Comparison of ENCODE assay signal across 19 cellular contexts in genomic region chr17:35769895-35770486, GRCh38. TPM values are rescaled to one million over a fixed set of nuclear protein-coding genes. Genes with fewer than 3 reads are reported as not detected.
A peak's percentile ranks its signal among the peaks of the same experiment; 100 is the strongest.
DNase-seq lines count a peak whose midpoint lies in the region; TF ChIP-seq lines count a peak whose summit lies in the region.
"Had no signal": no experiment of that assay in that cellular context is flagged by ENCODE, and none has a peak within 500 bp of the region (broad histone marks: within the 10 kb centered on the region; RNA-seq: fewer than 3 reads in every experiment).

No MANE protein-coding gene starts in this region.

- no peaks in the 10 kb centered on the region for H3K9me3 Mint-ChIP-seq in chondrocyte (ENCODE audit: low read depth)
- H3K9me3 Mint-ChIP-seq: activated T-helper 2 cell treated with anti-CD3 and anti-CD28 coated beads, Interferon-gamma antibody, Interleukin-2, Interleukin-4, amounts not matched to agents 10 μg/mL and 5 μg/mL and 100 μg/mL, durations not matched to agents 14 hours and 24 hours and 36 hours; CD4-positive, alpha-beta memory T cell; dendritic cell treated with granulocyte-macrophage colony-stimulating factor and Interleukin-4, amounts not matched to agents 40 ng/mL and 50 ng/mL, for 4 days had no signal

- no peaks in the 10 kb centered on the region for H3K9me3 ChIP-seq in smooth muscle cell (replicated peaks; ENCODE audit: low read depth)
- H3K9me3 ChIP-seq: left ventricle myocardium inferior, thyroid gland had no signal

- H3K4me2 ChIP-seq in smooth muscle cell, result no peak overlapping the region

- no peaks in the 10 kb centered on the region for H4K20me1 ChIP-seq in smooth muscle cell (ENCODE audit: low read depth)

- H3K79me2 ChIP-seq in smooth muscle cell (ENCODE audit: low read depth), result no peaks in the 10 kb centered on the region

- no peaks in the 10 kb centered on the region for H3K27me3 ChIP-seq in smooth muscle cell (ENCODE audit: low read depth)
- H3K27me3 ChIP-seq: thyroid gland had no signal

- H3K4me1 Mint-ChIP-seq in chondrocyte (ENCODE audit: low read depth), result peaks cover 27% of the 10 kb centered on the region

- no peak overlapping the region for H3K27ac Mint-ChIP-seq in chondrocyte (ENCODE audit: unreplicated experiment)
- H3K27ac Mint-ChIP-seq: activated T-helper 2 cell treated with anti-CD3 and anti-CD28 coated beads, Interferon-gamma antibody, Interleukin-2, Interleukin-4, amounts not matched to agents 10 μg/mL and 5 μg/mL and 100 μg/mL, durations not matched to agents 14 hours and 24 hours and 36 hours; CD4-positive, alpha-beta memory T cell; dendritic cell treated with granulocyte-macrophage colony-stimulating factor and Interleukin-4, amounts not matched to agents 40 ng/mL and 50 ng/mL, for 4 days had no signal

- DNase-seq in GM12865 (ENCODE audit: low read depth) (no peak), chondrocyte (ENCODE audit: low spot score) (no peak), smooth muscle cell (lab: John Stamatoyannopoulos, UW; ENCODE audit: unreplicated experiment) (no peak), NCI-H1930 (lab: John Stamatoyannopoulos, UW) (no peak), T-helper 2 cell (no peak), T1000 (lab: John Stamatoyannopoulos, UW) (no peak)
- DNase-seq: activated CD4-positive, alpha-beta T cell treated with anti-CD3 and anti-CD28 coated beads, Interleukin-2, amount 50 U/mL, for 48 hours; CD4-positive, alpha-beta memory T cell; GM23248; left ventricle myocardium inferior; NCI-H1694 treated with DMSO at 0.1 percent for 48 hours; NCI-H526; right cardiac atrium; SHP77; stimulated activated CD4-positive, alpha-beta T cell treated with anti-CD3 and anti-CD28 coated beads, Interleukin-2, amount 100 ng/mL, for 24 hours; thyroid gland had no signal

- H3F3A ChIP-seq in smooth muscle cell (ENCODE audit: low read depth), result peaks cover 12% of the 10 kb centered on the region

- H3K4me3 Mint-ChIP-seq in chondrocyte (ENCODE audit: unreplicated experiment), result no peak overlapping the region
- H3K4me3 Mint-ChIP-seq: dendritic cell treated with granulocyte-macrophage colony-stimulating factor and Interleukin-4, amounts not matched to agents 40 ng/mL and 50 ng/mL, for 4 days had no signal

- H3K4me3 ChIP-seq in GM12865 (ENCODE audit: low read depth, low read length) (no peak overlapping the region), smooth muscle cell (no peak overlapping the region)
- H3K4me3 ChIP-seq: GM23248, left ventricle myocardium inferior, thyroid gland had no signal

- peaks cover 18% of the 10 kb centered on the region for H3K4me1 ChIP-seq in smooth muscle cell (ENCODE audit: low read depth)

- H3K27me3 Mint-ChIP-seq in chondrocyte (ENCODE audit: low read depth), result no peaks in the 10 kb centered on the region

- 97% methylated on average over 46 of the region's 48 CpGs for WGBS in smooth muscle cell (ENCODE audit: low lambda C conversion rate)

- TF ChIP-seq CTCF in GM12865 (IDR thresholded peaks at IDR 0.05; ENCODE audit: insufficient read depth, low read depth, low read length, missing control alignments) (peak; percentile 10), LNCAP (IDR thresholded peaks at IDR 0.05) (peak; percentile 64), chondrocyte (IDR thresholded peaks at IDR 0.05) (peak; percentile 65), smooth muscle cell (IDR thresholded peaks at IDR 0.05; ENCODE audit: borderline replicate concordance, insufficient read depth, poor library complexity, severe bottlenecking) (peak; percentile 44)

- no peak overlapping the region for H3K27ac ChIP-seq in smooth muscle cell (ENCODE audit: low read depth)
- H3K27ac ChIP-seq: GM23248, left ventricle myocardium inferior, thyroid gland had no signal

- no peaks in the 10 kb centered on the region for H3K36me3 Mint-ChIP-seq in chondrocyte (ENCODE audit: low read depth)
- H3K36me3 Mint-ChIP-seq: CD4-positive, alpha-beta memory T cell had no signal

- no peak overlapping the region for H3K9ac ChIP-seq in smooth muscle cell (ENCODE audit: low read depth)
- H3K9ac ChIP-seq: GM23248 had no signal

- H3K36me3 ChIP-seq in smooth muscle cell (ENCODE audit: low read depth), result no peaks in the 10 kb centered on the region
- H3K36me3 ChIP-seq: left ventricle myocardium inferior, thyroid gland had no signal

- H2AFZ ChIP-seq in smooth muscle cell (ENCODE audit: low read depth), result no peak overlapping the region
- H2AFZ ChIP-seq: GM23248 had no signal

RNA-seq across cellular contexts. Expression of gene C17orf50, which starts 9.3 kb away (rescaled TPM):
- not detected in 3 replicates for total RNA-seq in chondrocyte
- total RNA-seq in smooth muscle cell, result not detected in 2 replicates
- polyA plus RNA-seq in smooth muscle cell, result 0.33 TPM in 1 of 2 replicates, not detected in the other
- total RNA-seq: activated T-helper 2 cell treated with anti-CD3 and anti-CD28 coated beads, Interferon-gamma antibody, Interleukin-2, Interleukin-4, amounts not matched to agents 10 μg/mL and 5 μg/mL and 100 μg/mL, durations not matched to agents 14 hours and 24 hours and 36 hours; CD4-positive, alpha-beta memory T cell; GM23248; left ventricle myocardium inferior; right cardiac atrium had no signal
- polyA plus RNA-seq: CD4-positive, alpha-beta memory T cell; GM23248 had no signal

RNA-seq across cellular contexts. Expression of gene GAS2L2, which starts 17.0 kb away (rescaled TPM):
- total RNA-seq in chondrocyte, result not detected in 3 replicates
- not detected in 2 replicates for total RNA-seq in smooth muscle cell
- not detected in 2 replicates for polyA plus RNA-seq in smooth muscle cell
- total RNA-seq: activated T-helper 2 cell treated with anti-CD3 and anti-CD28 coated beads, Interferon-gamma antibody, Interleukin-2, Interleukin-4, amounts not matched to agents 10 μg/mL and 5 μg/mL and 100 μg/mL, durations not matched to agents 14 hours and 24 hours and 36 hours; GM23248; thyroid gland had no signal
- polyA plus RNA-seq: GM23248 had no signal

RNA-seq across cellular contexts. Expression of gene MMP28, which starts 25.4 kb away (rescaled TPM):
- 5.1 to 8.6 TPM (median 7.9 TPM) in 3 replicates for total RNA-seq in chondrocyte
- 38.0 and 50.0 TPM in 2 replicates for total RNA-seq in smooth muscle cell
- 25.7 and 51.4 TPM in 2 replicates for polyA plus RNA-seq in smooth muscle cell
- total RNA-seq: activated T-helper 2 cell treated with anti-CD3 and anti-CD28 coated beads, Interferon-gamma antibody, Interleukin-2, Interleukin-4, amounts not matched to agents 10 μg/mL and 5 μg/mL and 100 μg/mL, durations not matched to agents 14 hours and 24 hours and 36 hours; GM23248 had no signal
- polyA plus RNA-seq: GM23248 had no signal

RNA-seq across cellular contexts. Expression of gene RASL10B, which starts 38.6 kb away (rescaled TPM):
- total RNA-seq in chondrocyte (8.4 to 21.3 TPM (median 19.1 TPM) in 3 replicates), smooth muscle cell (6.8 and 8.2 TPM in 2 replicates)
- polyA plus RNA-seq in smooth muscle cell, result 11.0 and 18.6 TPM in 2 replicates

RNA-seq across cellular contexts. Expression of gene TAF15, which starts 39.3 kb away (rescaled TPM):
- total RNA-seq in chondrocyte (123 to 168 TPM (median 135 TPM) in 3 replicates), smooth muscle cell (25.5 and 33.3 TPM in 2 replicates)
- 4.2 and 8.1 TPM in 2 replicates for polyA plus RNA-seq in smooth muscle cell

Comparison
In these comparisons a context has a peak if more than half of its experiments do, and no peak if none do; other contexts are left out.
1. CTCF ChIP-seq: peak in every context shown above with its lines; median percentile 65 in chondrocyte; 64 in LNCAP; 44 in smooth muscle cell; 10 in GM12865.